2 cellular contexts compared by ENCODE assay signal in the genomic region with DNA sequence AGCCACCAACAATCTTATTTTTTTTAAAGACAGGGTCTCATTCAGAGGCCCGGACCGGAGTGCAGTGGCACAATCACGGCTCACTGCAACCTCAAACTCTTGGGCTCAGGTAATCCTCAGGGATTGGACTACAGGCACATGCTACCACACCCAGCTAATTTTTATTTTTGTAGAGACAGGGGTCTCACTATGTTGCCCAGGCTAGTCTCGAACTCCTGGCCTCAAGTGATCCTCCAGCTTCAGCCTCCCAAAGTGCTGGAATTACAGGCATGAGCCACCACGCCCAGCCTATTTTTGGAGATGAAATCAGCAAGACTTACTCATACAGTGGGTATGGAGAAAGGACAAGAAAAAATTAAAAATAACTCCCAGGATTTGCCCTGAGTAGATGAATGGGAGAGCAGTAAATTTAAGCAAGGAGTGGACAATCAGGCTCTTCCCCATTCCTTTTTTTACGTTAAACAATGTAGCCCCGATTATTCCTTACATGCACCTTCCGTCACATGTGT.
TF ChIP-seq lines count a peak whose summit lies in the region.

No MANE protein-coding gene starts in this region.

TF ChIP-seq in IMR-90, 13 proteins besides CTCF, POLR2A, EP300 and RAD21:
- TF ChIP-seq RCOR1 (IDR thresholded peaks at IDR 0.05; ENCODE audit: insufficient replicate concordance, low read length) = no peak

TF ChIP-seq in K562, 482 proteins besides CTCF, POLR2A, EP300 and RAD21:
- TF ChIP-seq ZNF121 (CRISPR knock-in tag; conservative IDR thresholded peaks at IDR 0.05) = peak; percentile 53
- peak; percentile 23 for TF ChIP-seq RBM25 (IDR thresholded peaks at IDR 0.05; ENCODE audit: low read depth, low read length, severe bottlenecking)
- no peak for TF ChIP-seq ZBTB1 (CRISPR knock-in tag; IDR thresholded peaks at IDR 0.05; ENCODE audit: borderline replicate concordance, low read depth)
- peak; percentile 35; the same call in 1 of the 2 replicates for TF ChIP-seq MEF2A (IDR thresholded peaks at IDR 0.05; ENCODE audit: control insufficient read depth, low read depth, low read length)
- no peak for TF ChIP-seq TEAD1 (CRISPR knock-in tag; IDR thresholded peaks at IDR 0.05)
- no peak for TF ChIP-seq HLTF (IDR thresholded peaks at IDR 0.05)
- TF ChIP-seq KLF13 (tag; IDR thresholded peaks at IDR 0.05; ENCODE audit: borderline replicate concordance, low read depth) = no peak
